In genomic region chr5:133275631-133276030, GRCh38 we compare ENCODE assay signal across 31 cellular contexts.
"Had no signal": no experiment of that assay in that cellular context is flagged by ENCODE, and none has a peak within 500 bp of the region (broad histone marks: within the 10 kb centered on the region; RNA-seq: fewer than 3 reads in every experiment).

No MANE protein-coding gene starts in this region.

- ATAC-seq: activated CD4-positive, alpha-beta T cell treated with anti-CD3 and anti-CD28 coated beads for 36 hours; activated naive CD4-positive, alpha-beta T cell treated with anti-CD3 and anti-CD28 coated beads, Interleukin-2, amount 50 U/mL, for 72 hours; activated T-cell treated with anti-CD3 and anti-CD28 coated beads, Interleukin-2, amount 50 U/mL, for 72 hours; esophagus mucosa; T-helper 17 cell had no signal

- H3K4me3 ChIP-seq: ascending aorta, breast epithelium, cardiac muscle cell, colonic mucosa, heart right ventricle had no signal

- H3K27me3 ChIP-seq: ascending aorta, breast epithelium, cardiac muscle cell, colonic mucosa, heart right ventricle had no signal

- H3K9me3 ChIP-seq: ascending aorta, breast epithelium, colonic mucosa, heart right ventricle had no signal

- H3K27me3 Mint-ChIP-seq: activated CD4-positive, alpha-beta memory T cell treated with anti-CD3 and anti-CD28 coated beads for 36 hours; activated CD4-positive, alpha-beta T cell treated with anti-CD3 and anti-CD28 coated beads for 36 hours; activated naive CD8-positive, alpha-beta T cell treated with anti-CD3 and anti-CD28 coated beads, Interleukin-2, amount 10 ng/mL, durations not matched to agents 7 days and 5 days; activated T-cell treated with anti-CD3 and anti-CD28 coated beads, Interleukin-2, amount 50 U/mL, for 24 hours had no signal

- H3K4me1 Mint-ChIP-seq: activated CD4-positive, alpha-beta T cell treated with anti-CD3 and anti-CD28 coated beads for 36 hours; activated CD4-positive, alpha-beta T cell treated with anti-CD3 and anti-CD28 coated beads, Interleukin-2, amount 10 ng/mL, durations not matched to agents 24 days and 14 days; activated naive CD4-positive, alpha-beta T cell treated with anti-CD3 and anti-CD28 coated beads, Interleukin-2, amount 10 ng/mL, durations not matched to agents 7 days and 5 days; activated naive CD8-positive, alpha-beta T cell treated with anti-CD3 and anti-CD28 coated beads, Interleukin-2, amount 10 ng/mL, durations not matched to agents 7 days and 5 days; T-helper 17 cell had no signal

- FAIRE-seq: frontal cortex had no signal

- H3K27ac Mint-ChIP-seq: activated CD4-positive, alpha-beta memory T cell treated with anti-CD3 and anti-CD28 coated beads for 36 hours; activated CD4-positive, alpha-beta T cell treated with anti-CD3 and anti-CD28 coated beads for 36 hours; activated CD4-positive, alpha-beta T cell treated with anti-CD3 and anti-CD28 coated beads, Interleukin-2, amount 10 ng/mL, durations not matched to agents 24 days and 14 days; activated naive CD4-positive, alpha-beta T cell treated with anti-CD3 and anti-CD28 coated beads, Interleukin-2, amount 10 ng/mL, durations not matched to agents 7 days and 5 days; activated naive CD4-positive, alpha-beta T cell treated with anti-CD3 and anti-CD28 coated beads, Interleukin-2, amount 50 U/mL, for 72 hours; activated naive CD8-positive, alpha-beta T cell treated with anti-CD3 and anti-CD28 coated beads, Interleukin-2, amount 10 ng/mL, durations not matched to agents 7 days and 5 days; activated T-cell treated with anti-CD3 and anti-CD28 coated beads, Interleukin-2, amount 50 U/mL, for 24 hours; activated T-cell treated with anti-CD3 and anti-CD28 coated beads, Interleukin-2, amount 50 U/mL, for 72 hours; brain; T-helper 17 cell; T-helper 2 cell treated with Interferon-gamma antibody and Interleukin-4, amounts not matched to agents 5 μg/mL and 100 μg/mL, for 36 hours had no signal

- H3K9me3 Mint-ChIP-seq: activated CD4-positive, alpha-beta memory T cell treated with anti-CD3 and anti-CD28 coated beads for 36 hours; activated CD4-positive, alpha-beta T cell treated with anti-CD3 and anti-CD28 coated beads, Interleukin-2, amount 10 ng/mL, durations not matched to agents 24 days and 14 days; activated naive CD4-positive, alpha-beta T cell treated with anti-CD3 and anti-CD28 coated beads, Interleukin-2, amount 10 ng/mL, durations not matched to agents 7 days and 5 days; activated naive CD4-positive, alpha-beta T cell treated with anti-CD3 and anti-CD28 coated beads, Interleukin-2, amount 50 U/mL, for 72 hours; activated naive CD8-positive, alpha-beta T cell treated with anti-CD3 and anti-CD28 coated beads, Interleukin-2, amount 10 ng/mL, durations not matched to agents 7 days and 5 days; activated T-cell treated with anti-CD3 and anti-CD28 coated beads, Interleukin-2, amount 50 U/mL, for 24 hours; activated T-cell treated with anti-CD3 and anti-CD28 coated beads, Interleukin-2, amount 50 U/mL, for 72 hours; brain; T-helper 2 cell treated with Interferon-gamma antibody and Interleukin-4, amounts not matched to agents 5 μg/mL and 100 μg/mL, for 36 hours had no signal

- DNase-seq: activated CD4-positive, alpha-beta memory T cell treated with anti-CD3 and anti-CD28 coated beads for 36 hours; activated CD4-positive, alpha-beta T cell treated with anti-CD3 and anti-CD28 coated beads for 36 hours; activated CD4-positive, alpha-beta T cell treated with anti-CD3 and anti-CD28 coated beads, Interleukin-2, amount 10 ng/mL, durations not matched to agents 24 days and 14 days; activated CD4-positive, CD25-positive, alpha-beta regulatory T cell; activated CD4-positive, CD25-positive, alpha-beta regulatory T cell treated with anti-CD3 and anti-CD28 coated beads, Interleukin-2, amount 50 U/mL, for 72 hours; activated CD8-positive, alpha-beta memory T cell treated with anti-CD3 and anti-CD28 coated beads, Interleukin-2, amount 50 U/mL, for 48 hours; activated gamma-delta T cell; activated naive CD4-positive, alpha-beta T cell; activated naive CD4-positive, alpha-beta T cell treated with anti-CD3 and anti-CD28 coated beads, Interleukin-2, amount 10 ng/mL, durations not matched to agents 7 days and 5 days; activated naive CD8-positive, alpha-beta T cell treated with anti-CD3 and anti-CD28 coated beads, Interleukin-2, amount 10 ng/mL, durations not matched to agents 7 days and 5 days; activated T-cell treated with anti-CD3 and anti-CD28 coated beads for 4 hours; activated T-cell treated with anti-CD3 and anti-CD28 coated beads, Interleukin-2, amount 50 U/mL, for 24 hours; activated T-cell treated with anti-CD3 and anti-CD28 coated beads, Interleukin-2, amount 50 U/mL, for 72 hours; central memory CD4-positive, alpha-beta T cell; cerebellar nuclear complex; colonic mucosa; effector CD8-positive, alpha-beta T cell; foreskin fibroblast; heart right ventricle; T-helper 1 cell; T-helper 17 cell; T1000; WERI-Rb-1 had no signal

- H3K4me1 ChIP-seq: ascending aorta, breast epithelium, colonic mucosa, heart right ventricle had no signal

- H3K4me3 Mint-ChIP-seq: activated CD4-positive, alpha-beta memory T cell treated with anti-CD3 and anti-CD28 coated beads for 36 hours; activated CD4-positive, alpha-beta T cell treated with anti-CD3 and anti-CD28 coated beads for 36 hours; activated CD4-positive, alpha-beta T cell treated with anti-CD3 and anti-CD28 coated beads, Interleukin-2, amount 10 ng/mL, durations not matched to agents 24 days and 14 days; activated naive CD4-positive, alpha-beta T cell treated with anti-CD3 and anti-CD28 coated beads, Interleukin-2, amount 10 ng/mL, durations not matched to agents 7 days and 5 days; activated naive CD8-positive, alpha-beta T cell treated with anti-CD3 and anti-CD28 coated beads, Interleukin-2, amount 10 ng/mL, durations not matched to agents 7 days and 5 days; activated T-cell treated with anti-CD3 and anti-CD28 coated beads, Interleukin-2, amount 50 U/mL, for 24 hours; activated T-cell treated with anti-CD3 and anti-CD28 coated beads, Interleukin-2, amount 50 U/mL, for 72 hours; brain; T-helper 17 cell; T-helper 2 cell treated with Interferon-gamma antibody and Interleukin-4, amounts not matched to agents 5 μg/mL and 100 μg/mL, for 36 hours had no signal

- H3K36me3 Mint-ChIP-seq: activated CD4-positive, alpha-beta memory T cell treated with anti-CD3 and anti-CD28 coated beads for 36 hours; activated naive CD4-positive, alpha-beta T cell treated with anti-CD3 and anti-CD28 coated beads, Interleukin-2, amount 10 ng/mL, durations not matched to agents 7 days and 5 days; activated naive CD4-positive, alpha-beta T cell treated with anti-CD3 and anti-CD28 coated beads, Interleukin-2, amount 50 U/mL, for 72 hours; activated naive CD8-positive, alpha-beta T cell treated with anti-CD3 and anti-CD28 coated beads, Interleukin-2, amount 10 ng/mL, durations not matched to agents 7 days and 5 days; brain had no signal

- H3K36me3 ChIP-seq: ascending aorta, breast epithelium, cardiac muscle cell, colonic mucosa, heart right ventricle, WERI-Rb-1 had no signal

- H3K27ac ChIP-seq: ascending aorta, breast epithelium, cardiac muscle cell, colonic mucosa, heart right ventricle, WERI-Rb-1 had no signal
